Comparison of ENCODE assay signal across 14 cellular contexts in genomic region chr1:165899461-165899941, GRCh38.
A peak's percentile ranks its signal among the peaks of the same experiment; 100 is the strongest.
DNase-seq lines count a peak whose midpoint lies in the region; ATAC-seq and TF ChIP-seq lines count a peak whose summit lies in the region.
"Had no signal": no experiment of that assay in that cellular context is flagged by ENCODE, and none has a peak within 500 bp of the region (broad histone marks: within the 10 kb centered on the region; RNA-seq: fewer than 3 reads in every experiment).

No MANE protein-coding gene starts in this region.

- 91% methylated on average over 4 of the region's 4 CpGs for WGBS in smooth muscle cell (ENCODE audit: low lambda C conversion rate)

- peaks cover 91% of the 10 kb centered on the region for H3K4me1 Mint-ChIP-seq in HFFc6 (ENCODE audit: low read depth)

- intact Hi-C loops in left ventricle myocardium superior (cut with micrococcal nuclease), result no loop called here

- peak overlapping the region; percentile 71 for H3K4me3 Mint-ChIP-seq in HFFc6
- H3K4me3 Mint-ChIP-seq: central memory CD8-positive, alpha-beta T cell had no signal

- H3K27me3 ChIP-seq in smooth muscle cell (ENCODE audit: low read depth), result no peaks in the 10 kb centered on the region
- H3K27me3 ChIP-seq: neutrophil had no signal

- no peak for TF ChIP-seq CTCF in HFFc6 (IDR thresholded peaks at IDR 0.05)
- TF ChIP-seq CTCF in smooth muscle cell (IDR thresholded peaks at IDR 0.05; ENCODE audit: borderline replicate concordance, insufficient read depth, poor library complexity, severe bottlenecking), result no peak

- H3K4me2 ChIP-seq in smooth muscle cell, result peak overlapping the region; percentile 24

- H3K27ac Mint-ChIP-seq in HFFc6, result peak overlapping the region; percentile 98

- H3K4me3 ChIP-seq in smooth muscle cell, result no peak overlapping the region

- DNase-seq in HFFc6, result no peak
- peak; percentile 69 for DNase-seq in cerebellar cortex (ENCODE audit: low spot score)
- peak; percentile 30 for DNase-seq in left ventricle myocardium superior
- DNase-seq in smooth muscle cell (lab: John Stamatoyannopoulos, UW; ENCODE audit: unreplicated experiment), result no peak
- no peak for DNase-seq in stimulated activated CD4-positive, alpha-beta T cell treated with anti-CD3 and anti-CD28 coated beads, Interleukin-2, amount 100 ng/mL, for 24 hours
- no peak for DNase-seq in NCI-H1930 (lab: John Stamatoyannopoulos, UW)
- DNase-seq: activated CD4-positive, alpha-beta T cell treated with anti-CD3 and anti-CD28 coated beads, Interleukin-2, amount 50 U/mL, for 4 hours; NCI-H2171; stimulated activated CD4-positive, alpha-beta T cell treated with anti-CD3 and anti-CD28 coated beads, Interleukin-1b, Interleukin-23, amount 100 ng/mL, for 48 hours had no signal

- H2AFZ ChIP-seq in smooth muscle cell (ENCODE audit: low read depth), result no peak overlapping the region

- ATAC-seq in left ventricle myocardium superior (peak; percentile 35), GM18519 (IDR thresholded peaks at IDR 0.05; ENCODE audit: low FRiP score, unreplicated experiment) (no peak)
- no peak for ATAC-seq in activated CD4-positive, CD25-positive, alpha-beta regulatory T cell treated with anti-CD3 and anti-CD28 coated beads, Interleukin-2, amount 50 U/mL, for 24 hours

- H4K20me1 ChIP-seq in smooth muscle cell (ENCODE audit: low read depth), result no peaks in the 10 kb centered on the region

- peaks cover 40% of the 10 kb centered on the region for H3K36me3 Mint-ChIP-seq in HFFc6 (ENCODE audit: low read depth)

- peaks cover 30% of the 10 kb centered on the region for H3K4me1 ChIP-seq in smooth muscle cell (ENCODE audit: low read depth)

- H3K27me3 Mint-ChIP-seq in HFFc6 (ENCODE audit: insufficient read depth), result peaks cover 10% of the 10 kb centered on the region
- H3K27me3 Mint-ChIP-seq: central memory CD8-positive, alpha-beta T cell had no signal

- no peaks in the 10 kb centered on the region for H3K9me3 ChIP-seq in smooth muscle cell (replicated peaks; ENCODE audit: low read depth)
- H3K9me3 ChIP-seq: neutrophil had no signal

- no peaks in the 10 kb centered on the region for H3K36me3 ChIP-seq in smooth muscle cell (ENCODE audit: low read depth)
- H3K36me3 ChIP-seq: neutrophil had no signal

- peak overlapping the region; percentile 55 for H3K9ac ChIP-seq in smooth muscle cell (ENCODE audit: low read depth)

- no peaks in the 10 kb centered on the region for H3K79me2 ChIP-seq in smooth muscle cell (ENCODE audit: low read depth)

- no peaks in the 10 kb centered on the region for H3K9me3 Mint-ChIP-seq in HFFc6
- H3K9me3 Mint-ChIP-seq: central memory CD8-positive, alpha-beta T cell had no signal

- peaks cover 41% of the 10 kb centered on the region for H3F3A ChIP-seq in smooth muscle cell (ENCODE audit: low read depth)

- H3K27ac ChIP-seq in smooth muscle cell (ENCODE audit: low read depth), result peak overlapping the region; percentile 98
- H3K27ac ChIP-seq: C4-2B, neutrophil had no signal

Comparison
In these comparisons a context has a peak if more than half of its experiments do, and no peak if none do; other contexts are left out.
1. DNase-seq: peak in cerebellar cortex (single experiment) and left ventricle myocardium superior (single experiment); none in HFFc6 (single experiment), smooth muscle cell (single experiment), stimulated activated CD4-positive, alpha-beta T cell treated with anti-CD3 and anti-CD28 coated beads, Interleukin-2, amount 100 ng/mL, for 24 hours (0 of 2) and NCI-H1930 (0 of 2).